ENCODE assay signal across 26 cellular contexts in genomic region chr7:42596737-42597136, GRCh38.
A peak's percentile ranks its signal among the peaks of the same experiment; 100 is the strongest.
DNase-seq lines count a peak whose midpoint lies in the region; FAIRE-seq and TF ChIP-seq lines count a peak whose summit lies in the region.
"Had no signal": no experiment of that assay in that cellular context is flagged by ENCODE, and none has a peak within 500 bp of the region (broad histone marks: within the 10 kb centered on the region; RNA-seq: fewer than 3 reads in every experiment).

No MANE protein-coding gene starts in this region.

- no peaks in the 10 kb centered on the region for H3K36me3 ChIP-seq in mammary epithelial cell (ENCODE audit: insufficient read depth, low read length)
- H3K36me3 ChIP-seq in keratinocyte (ENCODE audit: control insufficient read depth in 2 of 2, extremely low read depth in 1 of 2, insufficient read depth in 2 of 2, low read length in 2 of 2) = no peaks in the 10 kb centered on the region
- no peaks in the 10 kb centered on the region for H3K36me3 ChIP-seq in GM23248 (ENCODE audit: low read depth)
- H3K36me3 ChIP-seq in vagina = no peaks in the 10 kb centered on the region
- H3K36me3 ChIP-seq: BE2C; BLaER1 treated with 17β-estradiol and CSF1 and Interleukin-3, amounts not matched to agents 10 nM and 100 nM had no signal

- no peaks in the 10 kb centered on the region for H4K20me1 ChIP-seq in mammary epithelial cell (ENCODE audit: insufficient read depth, low read length)
- no peaks in the 10 kb centered on the region for H4K20me1 ChIP-seq in keratinocyte (ENCODE audit: control insufficient read depth, extremely low read depth, insufficient read depth, low read length)
- no peaks in the 10 kb centered on the region for H4K20me1 ChIP-seq in GM23248 (ENCODE audit: insufficient read depth)
- H4K20me1 ChIP-seq: BLaER1 treated with 17β-estradiol and CSF1 and Interleukin-3, amounts not matched to agents 10 nM and 100 nM had no signal

- intact Hi-C loops in mammary epithelial cell (cut with micrococcal nuclease) (loop anchor here (10.0 kb wide), 1 partner anchor 78 kb away; no protein-coding TSS in a partner anchor), vagina (cut with DNase I) (loop anchor here (5.0 kb wide), 1 partner anchor 1984 kb away; no protein-coding TSS in a partner anchor)

- dilution Hi-C loops in mammary epithelial cell (cut with HindIII; ENCODE audit: low sequenced_read_pairs) (no loop called here), keratinocyte (cut with MboI; ENCODE audit: extremely low pct_ligation_motif_present, low sequenced_read_pairs) (no loop called here)

- H3K9me2 ChIP-seq in GM23248 (ENCODE audit: insufficient read depth) = no peaks in the 10 kb centered on the region

- H2AFZ ChIP-seq in mammary epithelial cell (ENCODE audit: low read depth, low read length) = peak overlapping the region; percentile 52
- H2AFZ ChIP-seq in keratinocyte (ENCODE audit: control insufficient read depth, low read length) = peak overlapping the region; percentile 29
- no peak overlapping the region for H2AFZ ChIP-seq in GM23248

- no TSS peak for BruUV-seq in mammary epithelial cell (replicated peaks; lab: Mats Ljungman, UMichigan)

- H3K4me2 ChIP-seq in mammary epithelial cell (ENCODE audit: insufficient read depth, low read depth, low read length) (peak overlapping the region; percentile 52), keratinocyte (ENCODE audit: control insufficient read depth, extremely low read depth, insufficient read depth, low read depth, low read length) (peak overlapping the region; percentile 22), GM23248 (ENCODE audit: unreplicated experiment) (no peak overlapping the region)
- H3K4me2 ChIP-seq: A549; BLaER1 treated with 17β-estradiol and CSF1 and Interleukin-3, amounts not matched to agents 10 nM and 100 nM had no signal

- no peaks in the 10 kb centered on the region for H3K79me2 ChIP-seq in mammary epithelial cell (ENCODE audit: insufficient read depth, low read length)
- no peaks in the 10 kb centered on the region for H3K79me2 ChIP-seq in keratinocyte (ENCODE audit: control insufficient read depth, insufficient read depth, low read length)
- no peaks in the 10 kb centered on the region for H3K79me2 ChIP-seq in GM23248 (ENCODE audit: insufficient read depth)

- TF ChIP-seq CTCF in RWPE1 (conservative IDR thresholded peaks at IDR 0.05; ENCODE audit: low read depth) (no peak), mammary epithelial cell (conservative IDR thresholded peaks at IDR 0.05 in 1 of 2, IDR thresholded peaks at IDR 0.05 in 1 of 2; ENCODE audit: extremely low read depth in 1 of 2, insufficient read depth in 1 of 2, low read depth in 1 of 2, low read length in 2 of 2) (no peak), keratinocyte (optimal IDR thresholded peaks at IDR 0.05 in 1 of 3, IDR thresholded peaks at IDR 0.05 in 1 of 3, conservative IDR thresholded peaks at IDR 0.05 in 1 of 3; ENCODE audit: extremely low read depth in 1 of 3, insufficient read depth in 2 of 3, low read length in 3 of 3) (no peak), vagina (IDR thresholded peaks at IDR 0.05) (no peak)

- H3K9me3 ChIP-seq in mammary epithelial cell (replicated peaks; ENCODE audit: insufficient read depth, low read length) (no peaks in the 10 kb centered on the region), keratinocyte (ENCODE audit: control insufficient read depth, low read depth, low read length) (peaks cover 2% of the 10 kb centered on the region), GM23248 (ENCODE audit: low read depth) (no peaks in the 10 kb centered on the region), vagina (no peaks in the 10 kb centered on the region)
- H3K9me3 ChIP-seq: A549, BE2C had no signal

- DNase-seq in RWPE1 (ENCODE audit: low spot score) = peak; percentile 18
- DNase-seq in mammary epithelial cell = peak; percentile 58
- peak; percentile 64 for DNase-seq in epithelial cell of prostate (ENCODE audit: low read depth, low spot score)
- peak; percentile 41 for DNase-seq in keratinocyte (ENCODE audit: low read depth, low spot score)
- DNase-seq in activated gamma-delta T cell treated with Interleukin-2 at 50 U/mL for 16 hours = no peak
- no peak for DNase-seq in GM23248
- no peak for DNase-seq in NOMO-1 (lab: John Stamatoyannopoulos, UW; ENCODE audit: unreplicated experiment in 2 of 2)
- DNase-seq in vagina (ENCODE audit: extremely low spot score in 2 of 2) = no peak
- DNase-seq: 8988T; ACHN; AML-193; BE2C; CD4-positive, alpha-beta T cell; CD8-positive, alpha-beta memory T cell; DMS 273 treated with DMSO at 0.1 percent for 48 hours; DMS79; EL; GDM1; H7; HCEC 1CT had no signal

- no peak overlapping the region for H3K9ac ChIP-seq in mammary epithelial cell (ENCODE audit: insufficient read depth, low read length)
- no peak overlapping the region for H3K9ac ChIP-seq in keratinocyte (ENCODE audit: control insufficient read depth, extremely low read depth, insufficient read depth, low read length)
- H3K9ac ChIP-seq in GM23248 = no peak overlapping the region
- H3K9ac ChIP-seq: BLaER1 treated with 17β-estradiol and CSF1 and Interleukin-3, amounts not matched to agents 10 nM and 100 nM had no signal

- H3K4me1 ChIP-seq in mammary epithelial cell (ENCODE audit: insufficient read depth, low read length) = peaks cover 13% of the 10 kb centered on the region
- H3K4me1 ChIP-seq in keratinocyte (ENCODE audit: control insufficient read depth, extremely low read depth, insufficient read depth, low read length) = peaks cover 13% of the 10 kb centered on the region
- H3K4me1 ChIP-seq in GM23248 (ENCODE audit: insufficient read depth) = no peaks in the 10 kb centered on the region
- no peaks in the 10 kb centered on the region for H3K4me1 ChIP-seq in vagina
- H3K4me1 ChIP-seq: A549, BE2C had no signal

- H3K4me3 ChIP-seq in mammary epithelial cell (replicated peaks in 1 of 3; ENCODE audit: insufficient read depth in 1 of 3, low read depth in 2 of 3, low read length in 3 of 3) = no peak overlapping the region
- no peak overlapping the region for H3K4me3 ChIP-seq in keratinocyte (ENCODE audit: control insufficient read depth in 2 of 3, extremely low read depth in 1 of 3, insufficient read depth in 2 of 3, low read depth in 1 of 3, low read length in 3 of 3)
- H3K4me3 ChIP-seq in GM23248 = no peak overlapping the region
- H3K4me3 ChIP-seq in vagina = no peak overlapping the region
- H3K4me3 ChIP-seq: A549; BLaER1 treated with 17β-estradiol and CSF1 and Interleukin-3, amounts not matched to agents 10 nM and 100 nM; GM12878 had no signal

- no peaks in the 10 kb centered on the region for H3K9me1 ChIP-seq in keratinocyte (ENCODE audit: control insufficient read depth, extremely low read depth, insufficient read depth, low read length)

- H3K27me3 ChIP-seq in mammary epithelial cell (ENCODE audit: insufficient read depth, low read length) (no peaks in the 10 kb centered on the region), keratinocyte (ENCODE audit: control insufficient read depth, extremely low read depth, insufficient read depth, low read length) (no peaks in the 10 kb centered on the region), GM23248 (replicated peaks; ENCODE audit: insufficient read depth) (no peaks in the 10 kb centered on the region), vagina (no peaks in the 10 kb centered on the region)
- H3K27me3 ChIP-seq: BE2C; BLaER1 treated with 17β-estradiol and CSF1 and Interleukin-3, amounts not matched to agents 10 nM and 100 nM had no signal

- no peak overlapping the region for H3K27ac ChIP-seq in RWPE1
- no peak overlapping the region for H3K27ac ChIP-seq in mammary epithelial cell (ENCODE audit: insufficient read depth, low read depth, low read length)
- H3K27ac ChIP-seq in epithelial cell of prostate = peak overlapping the region; percentile 72
- peak overlapping the region; percentile 1 for H3K27ac ChIP-seq in keratinocyte (ENCODE audit: control insufficient read depth, insufficient read depth, low read length)
- H3K27ac ChIP-seq in GM23248 = no peak overlapping the region
- H3K27ac ChIP-seq in vagina = no peak overlapping the region
- H3K27ac ChIP-seq: A549; BLaER1 treated with 17β-estradiol and CSF1 and Interleukin-3, amounts not matched to agents 10 nM and 100 nM had no signal

- CTCF ChIA-PET in RWPE1 (lab: Yijun Ruan, JAX) = interaction anchor here (0.5 to 0.6 kb wide), 3 partner anchors 65 to 613 kb away, joined by 3 to 6 read pairs (median 5); no protein-coding TSS in a partner anchor
- CTCF ChIA-PET in mammary epithelial cell (lab: Charles Lee; ENCODE audit: low non-redundant PET) = no interaction called here

- no peak for TF ChIP-seq POLR2A in vagina (IDR thresholded peaks at IDR 0.05)

- H3F3A ChIP-seq in GM23248 (ENCODE audit: insufficient read depth) = no peaks in the 10 kb centered on the region

- POLR2A ChIA-PET in RWPE1 (lab: Yijun Ruan, JAX; ENCODE audit: low non-redundant PET) = no interaction called here

- in situ Hi-C loops in mammary epithelial cell (cut with MboI; ENCODE audit: low sequenced_read_pairs in 2 of 2) = no loop called here
- in situ Hi-C loops in GM23248 (cut with MboI) = no loop called here

- peak; percentile 79 for FAIRE-seq in keratinocyte (lab: Jason Lieb, UNC)
- FAIRE-seq: A549, D721Med, GM12878, GM19239, H1 had no signal

Comparison
In these comparisons a context has a peak if more than half of its experiments do, and no peak if none do; other contexts are left out.
1. DNase-seq: peak in RWPE1 (single experiment), mammary epithelial cell (single experiment), epithelial cell of prostate (single experiment) and keratinocyte (single experiment); none in activated gamma-delta T cell treated with Interleukin-2 at 50 U/mL for 16 hours (single experiment), GM23248 (single experiment), NOMO-1 (0 of 2) and vagina (0 of 2).
2. H3K27ac ChIP-seq: peak in epithelial cell of prostate (single experiment) and keratinocyte (single experiment); none in RWPE1 (single experiment), mammary epithelial cell (single experiment), GM23248 (single experiment) and vagina (single experiment).